In the genomic region with DNA sequence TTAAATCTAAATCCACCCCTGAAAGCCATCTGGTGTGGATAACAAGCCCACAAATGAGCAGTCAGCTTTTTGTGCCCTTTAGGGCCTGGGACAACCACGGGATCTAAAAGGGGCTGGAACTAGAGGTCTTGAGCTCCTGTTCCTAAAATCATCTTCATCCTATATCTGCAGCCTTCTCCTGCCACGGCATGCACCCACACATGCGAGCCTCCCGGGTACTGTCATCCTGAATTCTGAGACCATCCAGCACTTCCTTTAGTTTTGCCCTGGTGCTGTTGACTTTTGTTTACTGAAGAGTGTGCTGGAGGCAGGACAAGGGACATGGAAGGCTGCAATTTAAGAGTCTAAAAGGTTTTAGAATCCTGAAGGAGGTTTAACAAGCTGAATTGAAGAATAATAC, we compare ENCODE assay signal across 14 cellular contexts.
"Had no signal": no experiment of that assay in that cellular context is flagged by ENCODE, and none has a peak within 500 bp of the region (broad histone marks: within the 10 kb centered on the region; RNA-seq: fewer than 3 reads in every experiment).

No MANE protein-coding gene starts in this region.

- H3K4me3 Mint-ChIP-seq: immature natural killer cell; natural killer cell treated with Interleukin-12 subunit alpha and Interleukin-12 subunit beta and Interleukin-15 and Interleukin-18, amount 100 ng/mL, for 72 hours had no signal

- H3K4me3 ChIP-seq: adrenal gland, psoas muscle, tibial artery had no signal

- H3K27ac Mint-ChIP-seq: natural killer cell treated with Interleukin-12 subunit alpha and Interleukin-12 subunit beta and Interleukin-15 and Interleukin-18, amount 100 ng/mL, for 72 hours had no signal

- ATAC-seq: activated CD4-positive, CD25-positive, alpha-beta regulatory T cell treated with anti-CD3 and anti-CD28 coated beads, Interleukin-2, amount 50 U/mL, for 24 hours; left colon; natural killer cell treated with Interleukin-12 subunit alpha and Interleukin-12 subunit beta and Interleukin-15 and Interleukin-18, amount 100 ng/mL, for 72 hours; psoas muscle had no signal

- H3K27me3 Mint-ChIP-seq: natural killer cell treated with Interleukin-12 subunit alpha and Interleukin-12 subunit beta and Interleukin-15 and Interleukin-18, amount 100 ng/mL, for 72 hours had no signal

- H3K27ac ChIP-seq: adrenal gland, psoas muscle, tibial artery had no signal

- DNase-seq: caudate nucleus; cortex of kidney; effector memory CD4-positive, alpha-beta T cell; immature natural killer cell; left colon; mammary epithelial cell; psoas muscle; stimulated activated CD4-positive, alpha-beta T cell treated with anti-CD3 and anti-CD28 coated beads, Interleukin-15, amount 100 ng/mL, for 24 hours; stimulated activated CD4-positive, alpha-beta T cell treated with anti-CD3 and anti-CD28 coated beads, Interleukin-4, amount 100 ng/mL, for 4 hours; T-helper 2 cell; tibial artery had no signal

- H3K9me3 Mint-ChIP-seq: immature natural killer cell; natural killer cell treated with Interleukin-12 subunit alpha and Interleukin-12 subunit beta and Interleukin-15 and Interleukin-18, amount 100 ng/mL, for 72 hours had no signal

- H3K36me3 Mint-ChIP-seq: natural killer cell treated with Interleukin-12 subunit alpha and Interleukin-12 subunit beta and Interleukin-15 and Interleukin-18, amount 100 ng/mL, for 72 hours had no signal

- H3K36me3 ChIP-seq: adrenal gland had no signal

- H3K9me3 ChIP-seq: adrenal gland, psoas muscle, tibial artery had no signal

- H3K27me3 ChIP-seq: adrenal gland, tibial artery had no signal
